In genomic region chr19:44582581-44583265, GRCh38 we compare ENCODE assay signal across 9 cellular contexts. TPM values are rescaled to one million over a fixed set of nuclear protein-coding genes. Genes with fewer than 3 reads are reported as not detected.
DNase-seq lines count a peak whose midpoint lies in the region; ATAC-seq, FAIRE-seq and TF ChIP-seq lines count a peak whose summit lies in the region.
"Had no signal": no experiment of that assay in that cellular context is flagged by ENCODE, and none has a peak within 500 bp of the region (broad histone marks: within the 10 kb centered on the region; RNA-seq: fewer than 3 reads in every experiment).

No MANE protein-coding gene starts in this region.

- peaks cover 9% of the 10 kb centered on the region for H3K27me3 Mint-ChIP-seq in neural progenitor cell (ENCODE audit: insufficient read depth, low read depth)

- H4K20me1 ChIP-seq in KMS-11 (ENCODE audit: insufficient read depth) = no peaks in the 10 kb centered on the region
- no peaks in the 10 kb centered on the region for H4K20me1 ChIP-seq in neural progenitor cell (ENCODE audit: low read depth)

- H3K4me2 ChIP-seq in KMS-11 = no peak overlapping the region
- H3K4me2 ChIP-seq in neural progenitor cell = no peak overlapping the region

- no peaks in the 10 kb centered on the region for H3K36me3 ChIP-seq in KMS-11 (ENCODE audit: insufficient read depth)
- no peaks in the 10 kb centered on the region for H3K36me3 ChIP-seq in bronchial epithelial cell (ENCODE audit: control insufficient read depth, insufficient read depth, low read length)
- H3K36me3 ChIP-seq in neural progenitor cell = no peaks in the 10 kb centered on the region
- H3K36me3 ChIP-seq: sigmoid colon had no signal

- H3K27ac Mint-ChIP-seq in neural progenitor cell = no peak overlapping the region

- FAIRE-seq in bronchial epithelial cell (lab: Jason Lieb, UNC) = no peak

- TF ChIP-seq CTCF in KMS-11 (conservative IDR thresholded peaks at IDR 0.05; ENCODE audit: low read depth, low read length) = peak; percentile 63
- peak; percentile 83 for TF ChIP-seq CTCF in bronchial epithelial cell (IDR thresholded peaks at IDR 0.05; ENCODE audit: insufficient read depth, low read length, severe bottlenecking)
- peak; percentile 78 for TF ChIP-seq CTCF in neural progenitor cell (IDR thresholded peaks at IDR 0.05)

- no peaks in the 10 kb centered on the region for H3K27me3 ChIP-seq in KMS-11 (ENCODE audit: insufficient read depth, low read depth)
- H3K27me3 ChIP-seq in bronchial epithelial cell (ENCODE audit: control insufficient read depth, insufficient read depth, low read length) = no peaks in the 10 kb centered on the region
- H3K27me3 ChIP-seq in neural progenitor cell = no peaks in the 10 kb centered on the region

- H2AFZ ChIP-seq in KMS-11 (ENCODE audit: low read depth) (no peak overlapping the region), neural progenitor cell (replicated peaks) (no peak overlapping the region)

- peaks cover 12% of the 10 kb centered on the region for H3K9me3 Mint-ChIP-seq in neural progenitor cell

- H3K4me3 ChIP-seq in KMS-11 (IDR thresholded peaks at IDR 0.05; ENCODE audit: insufficient read depth, low read depth, low read length) = no peak overlapping the region
- H3K4me3 ChIP-seq in bronchial epithelial cell (ENCODE audit: low read depth, low read length) = no peak overlapping the region
- no peak overlapping the region for H3K4me3 ChIP-seq in neural progenitor cell
- H3K4me3 ChIP-seq: sigmoid colon had no signal

- no peak for ATAC-seq in HG03095 (IDR thresholded peaks at IDR 0.05; ENCODE audit: unreplicated experiment)
- ATAC-seq in GM18520 (IDR thresholded peaks at IDR 0.05; ENCODE audit: unreplicated experiment) = no peak

- DNase-seq in ELF-1 (ENCODE audit: low read depth, low spot score) (peak; percentile 73), bronchial epithelial cell (ENCODE audit: low read depth) (peak; percentile 25), neural progenitor cell (ENCODE audit: low spot score) (peak; percentile 53), SHP77 (lab: John Stamatoyannopoulos, UW) (no peak), NCI-H446 treated with DMSO at 0.1 percent for 48 hours (lab: John Stamatoyannopoulos, UW) (no peak)
- DNase-seq: sigmoid colon had no signal

- no peak overlapping the region for H3K9ac ChIP-seq in KMS-11
- H3K9ac ChIP-seq in neural progenitor cell = no peak overlapping the region

- no peaks in the 10 kb centered on the region for H3K79me2 ChIP-seq in KMS-11 (ENCODE audit: insufficient read depth, low read depth)
- H3K79me2 ChIP-seq in neural progenitor cell (ENCODE audit: low read depth) = no peaks in the 10 kb centered on the region

- H3K9me3 ChIP-seq in neural progenitor cell (ENCODE audit: low read depth) = no peaks in the 10 kb centered on the region
- H3K9me3 ChIP-seq: sigmoid colon had no signal

- H3K4me1 ChIP-seq in KMS-11 (ENCODE audit: low read depth, poor library complexity, severe bottlenecking) = peaks cover 3% of the 10 kb centered on the region
- H3K4me1 ChIP-seq in neural progenitor cell = no peaks in the 10 kb centered on the region

- H3K27ac ChIP-seq in KMS-11 (no peak overlapping the region), neural progenitor cell (no peak overlapping the region)
- H3K27ac ChIP-seq: sigmoid colon had no signal

- H3K36me3 Mint-ChIP-seq in neural progenitor cell = no peaks in the 10 kb centered on the region

- H3K4me3 Mint-ChIP-seq in neural progenitor cell = no peak overlapping the region

- H3F3A ChIP-seq in neural progenitor cell (ENCODE audit: low read depth) = no peaks in the 10 kb centered on the region

- H3K4me1 Mint-ChIP-seq in neural progenitor cell = no peaks in the 10 kb centered on the region

RNA-seq across cellular contexts. Expression of gene IGSF23, which starts 30.6 kb away (rescaled TPM):
- total RNA-seq in bronchial epithelial cell = not detected in 2 replicates
- total RNA-seq in neural progenitor cell (ENCODE audit: low replicate concordance) = not detected in 2 replicates
- total RNA-seq: sigmoid colon had no signal

RNA-seq across cellular contexts. Expression of gene CEACAM20, which starts 53.2 kb away (rescaled TPM):
- total RNA-seq in bronchial epithelial cell (not detected in 2 replicates), neural progenitor cell (ENCODE audit: low replicate concordance) (not detected in 2 replicates)

Comparison
In these comparisons a context has a peak if more than half of its experiments do, and no peak if none do; other contexts are left out.
1. DNase-seq: peak in ELF-1 (single experiment), bronchial epithelial cell (single experiment) and neural progenitor cell (single experiment); none in SHP77 (0 of 2) and NCI-H446 treated with DMSO at 0.1 percent for 48 hours (single experiment).
2. Peak in every context shown above with its lines, with median percentiles within 50 percentile points of each other: CTCF ChIP-seq.